29 cellular contexts compared by ENCODE assay signal in genomic region chr13:71260246-71260645, GRCh38.
"Had no signal": no experiment of that assay in that cellular context is flagged by ENCODE, and none has a peak within 500 bp of the region (broad histone marks: within the 10 kb centered on the region; RNA-seq: fewer than 3 reads in every experiment).

No MANE protein-coding gene starts in this region.

- H3K36me3 ChIP-seq: neutrophil, pancreas, prostate gland, spleen, suprapubic skin, tibial artery, upper lobe of left lung, vagina had no signal

- ATAC-seq: naive thymus-derived CD8-positive, alpha-beta T cell; natural killer cell treated with Interleukin-12 subunit alpha and Interleukin-12 subunit beta and Interleukin-15 and Interleukin-18, amount 100 ng/mL, for 72 hours; pancreas; right cardiac atrium; sciatic nerve; stimulated activated memory B cell treated with anti-CD40 and anti-IgM and Interleukin-4, amounts not matched to agents 10 μg/mL and 1 μg/mL and 100 μg/mL, for 72 hours; stimulated activated naive CD8-positive, alpha-beta T cell treated with anti-CD3 and anti-CD28 coated beads, Interleukin-15, amount 100 ng/mL, for 72 hours; stimulated activated naive CD8-positive, alpha-beta T cell treated with anti-CD3 and anti-CD28 coated beads, Interleukin-15, Interleukin-2, amounts not matched to agents 100 U/mL and 50 U/mL, for 24 hours had no signal

- H3K27me3 ChIP-seq: neutrophil, spleen, suprapubic skin, testis, tibial artery, upper lobe of left lung, vagina had no signal

- H3K4me3 ChIP-seq: pancreas, prostate gland, skin epidermis, smooth muscle cell, spleen, suprapubic skin, testis, tibial artery, upper lobe of left lung, vagina had no signal

- H3K9me3 ChIP-seq: neutrophil, pancreas, prostate gland, spleen, suprapubic skin, testis, tibial artery, upper lobe of left lung, vagina had no signal

- H3K4me2 ChIP-seq: smooth muscle cell had no signal

- H3K27ac ChIP-seq: neutrophil, pancreas, prostate gland, skin epidermis, spleen, suprapubic skin, testis, tibial artery, upper lobe of left lung, vagina had no signal

- FAIRE-seq: pancreas, urothelium cell line had no signal

- H3K4me1 ChIP-seq: pancreas, prostate gland, spleen, suprapubic skin, testis, tibial artery, upper lobe of left lung, vagina had no signal

- DNase-seq: naive thymus-derived CD8-positive, alpha-beta T cell; nephron progenitor cell; nucleus accumbens; pancreas; right cardiac atrium; spleen; stimulated activated CD4-positive, alpha-beta T cell treated with anti-CD3 and anti-CD28 coated beads, Interleukin-12 subunit alpha, Interleukin-12 subunit beta, amount 100 ng/mL, for 4 hours; stimulated activated CD4-positive, alpha-beta T cell treated with anti-CD3 and anti-CD28 coated beads, Interleukin-1b, Interleukin-23, amount 100 ng/mL, for 48 hours; stimulated activated CD4-positive, alpha-beta T cell treated with anti-CD3 and anti-CD28 coated beads, Interleukin-4, amount 100 ng/mL, for 1 hour; stimulated activated CD4-positive, alpha-beta T cell treated with anti-CD3 and anti-CD28 coated beads, Interleukin-4, amount 100 ng/mL, for 4 hours; stimulated activated CD8-positive, alpha-beta memory T cell treated with anti-CD3 and anti-CD28 coated beads, Interleukin-4, amount 100 ng/mL, for 48 hours; stimulated activated naive CD4-positive, alpha-beta T cell; stimulated activated naive CD8-positive, alpha-beta T cell treated with anti-CD3 and anti-CD28 coated beads, Interleukin-15, amount 100 ng/mL, for 72 hours; stimulated activated naive CD8-positive, alpha-beta T cell treated with anti-CD3 and anti-CD28 coated beads, Interleukin-15, Interleukin-2, amounts not matched to agents 100 U/mL and 50 U/mL, for 24 hours; substantia nigra; testis; tibial artery; trophoblast cell; upper lobe of left lung had no signal
